9 cellular contexts compared by ENCODE assay signal in genomic region chr14:92259613-92260357, GRCh38.
DNase-seq lines count a peak whose midpoint lies in the region; ATAC-seq and TF ChIP-seq lines count a peak whose summit lies in the region.
"Had no signal": no experiment of that assay in that cellular context is flagged by ENCODE, and none has a peak within 500 bp of the region (broad histone marks: within the 10 kb centered on the region; RNA-seq: fewer than 3 reads in every experiment).

No MANE protein-coding gene starts in this region.

- H3K36me3 ChIP-seq in ovary = no peaks in the 10 kb centered on the region

- H3K4me1 ChIP-seq in ovary (ENCODE audit: insufficient read depth) = peaks cover 2% of the 10 kb centered on the region

- ATAC-seq in HG02840 (IDR thresholded peaks at IDR 0.05; ENCODE audit: low FRiP score, unreplicated experiment) = peak; percentile 39
- ATAC-seq in stimulated activated naive B cell treated with anti-CD40 and anti-IgM and Interleukin-4, amounts not matched to agents 10 μg/mL and 1 μg/mL and 100 μg/mL, for 72 hours (replicated peaks) = peak; percentile 89 to 90

- intact Hi-C loops in ovary (cut with DNase I) = no loop called here

- no peaks in the 10 kb centered on the region for H3K36me3 Mint-ChIP-seq in stimulated activated naive B cell treated with anti-CD40 and anti-IgM and Interleukin-4, amounts not matched to agents 10 μg/mL and 1 μg/mL and 100 μg/mL, for 72 hours
- H3K36me3 Mint-ChIP-seq in progenitor cell of endocrine pancreas (ENCODE audit: insufficient read depth) = no peaks in the 10 kb centered on the region

- H3K4me3 Mint-ChIP-seq in stimulated activated naive B cell treated with anti-CD40 and anti-IgM and Interleukin-4, amounts not matched to agents 10 μg/mL and 1 μg/mL and 100 μg/mL, for 72 hours = no peak overlapping the region
- H3K4me3 Mint-ChIP-seq in progenitor cell of endocrine pancreas (ENCODE audit: low read depth) = no peak overlapping the region

- TF ChIP-seq CTCF in progenitor cell of endocrine pancreas (IDR thresholded peaks at IDR 0.05; ENCODE audit: unreplicated experiment) (no peak), ovary (IDR thresholded peaks at IDR 0.05) (no peak)

- H3K4me1 Mint-ChIP-seq in stimulated activated naive B cell treated with anti-CD40 and anti-IgM and Interleukin-4, amounts not matched to agents 10 μg/mL and 1 μg/mL and 100 μg/mL, for 72 hours = peaks cover 19 to 27% of the 10 kb centered on the region in 2 donors
- no peaks in the 10 kb centered on the region for H3K4me1 Mint-ChIP-seq in progenitor cell of endocrine pancreas (ENCODE audit: low read depth)

- peaks cover 25 to 38% of the 10 kb centered on the region in 2 donors for H3K27me3 Mint-ChIP-seq in stimulated activated naive B cell treated with anti-CD40 and anti-IgM and Interleukin-4, amounts not matched to agents 10 μg/mL and 1 μg/mL and 100 μg/mL, for 72 hours
- H3K27me3 Mint-ChIP-seq in progenitor cell of endocrine pancreas = peaks cover 25% of the 10 kb centered on the region

- H3K27ac ChIP-seq in ovary = no peak overlapping the region
- H3K27ac ChIP-seq: 22Rv1 had no signal

- peak; percentile 5 for DNase-seq in DMS79 (lab: John Stamatoyannopoulos, UW)
- DNase-seq in DMS79 treated with DMSO at 0.1 percent for 48 hours (lab: John Stamatoyannopoulos, UW) = no peak
- peak; percentile 99 for DNase-seq in MV-4-11 (lab: John Stamatoyannopoulos, UW)
- DNase-seq in stimulated activated naive B cell treated with anti-CD40 and anti-IgM and Interleukin-4, amounts not matched to agents 10 μg/mL and 1 μg/mL and 100 μg/mL, for 72 hours = peak; percentile 76
- no peak for DNase-seq in NCI-H187 treated with DMSO at 0.1 percent for 48 hours (lab: John Stamatoyannopoulos, UW)
- DNase-seq in progenitor cell of endocrine pancreas (ENCODE audit: low spot score, unreplicated experiment) = no peak
- no peak for DNase-seq in ovary

- TF ChIP-seq EP300 in ovary (IDR thresholded peaks at IDR 0.05) = no peak

- no peak overlapping the region for H3K27ac Mint-ChIP-seq in stimulated activated naive B cell treated with anti-CD40 and anti-IgM and Interleukin-4, amounts not matched to agents 10 μg/mL and 1 μg/mL and 100 μg/mL, for 72 hours
- no peak overlapping the region for H3K27ac Mint-ChIP-seq in progenitor cell of endocrine pancreas

- H3K9me3 Mint-ChIP-seq in stimulated activated naive B cell treated with anti-CD40 and anti-IgM and Interleukin-4, amounts not matched to agents 10 μg/mL and 1 μg/mL and 100 μg/mL, for 72 hours = no peaks in the 10 kb centered on the region
- no peaks in the 10 kb centered on the region for H3K9me3 Mint-ChIP-seq in progenitor cell of endocrine pancreas (ENCODE audit: low read depth)

- H3K9me3 ChIP-seq in ovary = no peaks in the 10 kb centered on the region

- no peaks in the 10 kb centered on the region for H3K27me3 ChIP-seq in ovary

- TF ChIP-seq POLR2A in ovary (IDR thresholded peaks at IDR 0.05) = no peak

- 84 to 89% (median 89%) methylated on average over 6 of the region's 6 CpGs for WGBS in ovary, 3 donors

- no peak overlapping the region for H3K4me3 ChIP-seq in ovary

Comparison
In these comparisons a context has a peak if more than half of its experiments do, and no peak if none do; other contexts are left out.
1. DNase-seq: peak in DMS79 (single experiment), MV-4-11 (single experiment) and stimulated activated naive B cell treated with anti-CD40 and anti-IgM and Interleukin-4, amounts not matched to agents 10 μg/mL and 1 μg/mL and 100 μg/mL, for 72 hours (single experiment); none in DMS79 treated with DMSO at 0.1 percent for 48 hours (single experiment), NCI-H187 treated with DMSO at 0.1 percent for 48 hours (single experiment), progenitor cell of endocrine pancreas (single experiment) and ovary (0 of 5).